In the genomic region with DNA sequence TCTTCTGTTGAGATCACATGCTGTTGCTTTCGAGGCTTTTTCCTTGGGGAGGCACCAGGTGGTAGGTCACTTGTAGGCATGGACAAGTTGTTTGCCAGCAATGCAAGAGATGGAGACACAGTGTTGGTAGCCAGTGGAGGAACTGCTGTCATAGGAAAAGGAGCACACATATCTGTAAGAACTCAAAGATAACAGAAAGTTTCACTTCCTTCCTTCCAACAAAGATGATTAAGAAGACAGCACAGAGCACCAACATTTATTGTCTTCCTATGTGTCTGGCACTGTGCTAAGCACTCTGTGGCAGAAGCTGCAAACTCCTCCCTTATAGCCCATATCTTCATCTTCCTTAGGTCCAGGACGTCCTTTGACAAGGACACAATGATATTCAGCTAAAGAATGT, we compare ENCODE assay signal across 14 cellular contexts.
"Had no signal": no experiment of that assay in that cellular context is flagged by ENCODE, and none has a peak within 500 bp of the region (broad histone marks: within the 10 kb centered on the region; RNA-seq: fewer than 3 reads in every experiment).

No MANE protein-coding gene starts in this region.

- H3K27me3 ChIP-seq: dorsolateral prefrontal cortex, esophagus squamous epithelium, right atrium auricular region, tibial artery, uterus had no signal

- H3K4me3 ChIP-seq: dorsolateral prefrontal cortex, esophagus squamous epithelium, right atrium auricular region, skin epidermis, tibial artery, uterus had no signal

- ATAC-seq: naive thymus-derived CD8-positive, alpha-beta T cell had no signal

- H3K27ac ChIP-seq: dorsolateral prefrontal cortex, esophagus squamous epithelium, right atrium auricular region, skin epidermis, tibial artery, uterus had no signal

- H3K4me1 ChIP-seq: uterus had no signal

- H3K9me3 ChIP-seq: esophagus squamous epithelium, right atrium auricular region, tibial artery, uterus had no signal

- DNase-seq: activated CD4-positive, alpha-beta T cell treated with anti-CD3 and anti-CD28 coated beads for 48 hours; activated gamma-delta T cell treated with Interleukin-2 at 50 U/mL for 16 hours; activated T-cell treated with anti-CD3 and anti-CD28 coated beads, Interleukin-2, amount 50 U/mL, for 48 hours; dorsolateral prefrontal cortex; esophagus squamous epithelium; foreskin fibroblast; glutamatergic neuron; naive thymus-derived CD8-positive, alpha-beta T cell; stimulated activated CD4-positive, alpha-beta T cell treated with anti-CD3 and anti-CD28 coated beads, Interleukin-4, amount 100 ng/mL, for 4 hours; T-helper 9 cell; tibial artery; uterus had no signal

- H3K4me3 Mint-ChIP-seq: naive thymus-derived CD8-positive, alpha-beta T cell had no signal

- H3K27me3 Mint-ChIP-seq: naive thymus-derived CD8-positive, alpha-beta T cell had no signal

- H3K9me3 Mint-ChIP-seq: naive thymus-derived CD8-positive, alpha-beta T cell had no signal

- H3K36me3 ChIP-seq: uterus had no signal
